ENCODE assay signal across 21 cellular contexts in genomic region chr9:68978054-68978453, GRCh38. TPM values are rescaled to one million over a fixed set of nuclear protein-coding genes. Genes with fewer than 3 reads are reported as not detected.
DNase-seq lines count a peak whose midpoint lies in the region; ATAC-seq and TF ChIP-seq lines count a peak whose summit lies in the region.
"Had no signal": no experiment of that assay in that cellular context is flagged by ENCODE, and none has a peak within 500 bp of the region (broad histone marks: within the 10 kb centered on the region; RNA-seq: fewer than 3 reads in every experiment).

No MANE protein-coding gene starts in this region.

- TF ChIP-seq CTCF in lower lobe of right lung (IDR thresholded peaks at IDR 0.05) (no peak), HFFc6 (IDR thresholded peaks at IDR 0.05) (no peak), lower leg skin (IDR thresholded peaks at IDR 0.05) (no peak)

- H3K36me3 ChIP-seq in lower lobe of right lung (no peaks in the 10 kb centered on the region), GM23248 (ENCODE audit: low read depth) (no peaks in the 10 kb centered on the region)
- H3K36me3 ChIP-seq: SJSA1, vagina had no signal

- WGBS in lower leg skin, 2 donors = 83 to 85% methylated on average over 4 of the region's 4 CpGs
- 59 to 72% methylated on average over 4 of the region's 4 CpGs for WGBS in GM23248 (ENCODE audit: low coverage in 1 of 2, low lambda C conversion rate in 2 of 2, missing lambda C conversion rate in 2 of 2), 2 experiments

- H4K20me1 ChIP-seq in GM23248 (ENCODE audit: insufficient read depth) = no peaks in the 10 kb centered on the region

- DNase-seq in GF-D8 (lab: John Stamatoyannopoulos, UW) = peak; percentile 66
- DNase-seq in OCI-M1 (lab: John Stamatoyannopoulos, UW) = peak; percentile 86
- DNase-seq in lower lobe of right lung = no peak
- DNase-seq in HFFc6 = no peak
- DNase-seq in lower leg skin (ENCODE audit: low spot score in 2 of 2) = no peak
- DNase-seq in naive thymus-derived CD8-positive, alpha-beta T cell = no peak
- DNase-seq in GM23248 = no peak
- DNase-seq: activated CD8-positive, alpha-beta T cell treated with anti-CD3 and anti-CD28 coated beads, Interleukin-2, amount 10 ng/mL, durations not matched to agents 7 days and 5 days; amniotic stem cell; Calu3; central memory CD4-positive, alpha-beta T cell; left cardiac atrium; NCI-H1105 treated with DMSO at 0.1 percent for 48 hours; psoas muscle; stimulated activated CD4-positive, alpha-beta T cell treated with anti-CD3 and anti-CD28 coated beads, Interleukin-15, amount 100 ng/mL, for 24 hours had no signal

- H3K4me1 Mint-ChIP-seq in HFFc6 (ENCODE audit: low read depth) = no peaks in the 10 kb centered on the region
- H3K4me1 Mint-ChIP-seq in naive thymus-derived CD8-positive, alpha-beta T cell = peaks cover 6 to 46% (median 10%) of the 10 kb centered on the region in 4 donors

- H3K27ac ChIP-seq in lower lobe of right lung = no peak overlapping the region
- H3K27ac ChIP-seq in GM23248 = no peak overlapping the region
- H3K27ac ChIP-seq: psoas muscle, SJSA1, vagina had no signal

- H3K4me3 Mint-ChIP-seq in HFFc6 = no peak overlapping the region
- H3K4me3 Mint-ChIP-seq in naive thymus-derived CD8-positive, alpha-beta T cell = no peak overlapping the region
- H3K4me3 Mint-ChIP-seq: activated CD8-positive, alpha-beta T cell treated with anti-CD3 and anti-CD28 coated beads, Interleukin-2, amount 10 ng/mL, durations not matched to agents 7 days and 5 days had no signal

- peak; percentile 38 for ATAC-seq in HG03159 (IDR thresholded peaks at IDR 0.05; ENCODE audit: unreplicated experiment)
- ATAC-seq in lower lobe of right lung = peak; percentile 28 to 50
- no peak for ATAC-seq in naive thymus-derived CD8-positive, alpha-beta T cell
- ATAC-seq: activated CD8-positive, alpha-beta T cell treated with anti-CD3 and anti-CD28 coated beads, Interleukin-2, amount 10 ng/mL, durations not matched to agents 7 days and 5 days; HepG2; left cardiac atrium; psoas muscle had no signal

- H3K4me3 ChIP-seq in lower lobe of right lung (no peak overlapping the region), lower leg skin (ENCODE audit: low read depth, poor library complexity, severe bottlenecking) (no peak overlapping the region), GM23248 (no peak overlapping the region)
- H3K4me3 ChIP-seq: psoas muscle, SJSA1, vagina had no signal

- H3K9me3 ChIP-seq in lower lobe of right lung (no peaks in the 10 kb centered on the region), GM23248 (ENCODE audit: low read depth) (no peaks in the 10 kb centered on the region)
- H3K9me3 ChIP-seq: psoas muscle, SJSA1, vagina had no signal

- H3K27ac Mint-ChIP-seq in HFFc6 = no peak overlapping the region
- H3K27ac Mint-ChIP-seq in naive thymus-derived CD8-positive, alpha-beta T cell = peak overlapping the region in 1 of 10 donors; percentile 55
- H3K27ac Mint-ChIP-seq: activated CD8-positive, alpha-beta T cell treated with anti-CD3 and anti-CD28 coated beads, Interleukin-2, amount 10 ng/mL, durations not matched to agents 7 days and 5 days had no signal

- no peaks in the 10 kb centered on the region for H3K79me2 ChIP-seq in GM23248 (ENCODE audit: insufficient read depth)

- no peak overlapping the region for H3K9ac ChIP-seq in GM23248

- H2AFZ ChIP-seq in GM23248 = no peak overlapping the region

- H3F3A ChIP-seq in GM23248 (ENCODE audit: insufficient read depth) = no peaks in the 10 kb centered on the region

- H3K27me3 Mint-ChIP-seq in HFFc6 (ENCODE audit: insufficient read depth) = peaks cover 6% of the 10 kb centered on the region
- peaks cover 0 to 4% (median 0%) of the 10 kb centered on the region in 5 donors for H3K27me3 Mint-ChIP-seq in naive thymus-derived CD8-positive, alpha-beta T cell

- in situ Hi-C loops in GM23248 (cut with MboI) = no loop called here

- no peaks in the 10 kb centered on the region for H3K27me3 ChIP-seq in lower lobe of right lung (ENCODE audit: low read depth)
- H3K27me3 ChIP-seq in GM23248 (replicated peaks; ENCODE audit: insufficient read depth) = no peaks in the 10 kb centered on the region
- H3K27me3 ChIP-seq: SJSA1, vagina had no signal

- H3K4me1 ChIP-seq in lower lobe of right lung (peaks cover 4% of the 10 kb centered on the region), GM23248 (ENCODE audit: insufficient read depth) (no peaks in the 10 kb centered on the region)
- H3K4me1 ChIP-seq: SJSA1 had no signal

- no peaks in the 10 kb centered on the region for H3K9me2 ChIP-seq in GM23248 (ENCODE audit: insufficient read depth)

- no peaks in the 10 kb centered on the region for H3K9me3 Mint-ChIP-seq in HFFc6
- no peaks in the 10 kb centered on the region for H3K9me3 Mint-ChIP-seq in naive thymus-derived CD8-positive, alpha-beta T cell

- no peaks in the 10 kb centered on the region for H3K36me3 Mint-ChIP-seq in HFFc6 (ENCODE audit: low read depth)
- peaks cover 0 to 3% (median 0%) of the 10 kb centered on the region in 3 donors for H3K36me3 Mint-ChIP-seq in naive thymus-derived CD8-positive, alpha-beta T cell

- no peak overlapping the region for H3K4me2 ChIP-seq in GM23248 (ENCODE audit: unreplicated experiment)

- TF ChIP-seq POLR2A in lower leg skin (IDR thresholded peaks at IDR 0.05) = no peak

- intact Hi-C loops in lower lobe of right lung (cut with DNase I) = no loop called here
- intact Hi-C loops in lower leg skin (cut with DNase I; ENCODE audit: low total_unique reads) = no loop called here

- POLR2A ChIA-PET in naive thymus-derived CD8-positive, alpha-beta T cell (lab: Charles Lee) = no interaction called here

RNA-seq across cellular contexts. Expression of gene PRKACG, which starts 35.9 kb away (rescaled TPM):
- total RNA-seq in lower lobe of right lung (not detected), lower leg skin (not detected)
- not detected for total RNA-seq in HFFc6 (2021; fragmentation: NEBNext Ultra II Directional; extraction: Animal tissue kit (Norgen Biotek cat#: 25700))
- not detected for total RNA-seq in naive thymus-derived CD8-positive, alpha-beta T cell
- not detected for polyA plus RNA-seq in naive thymus-derived CD8-positive, alpha-beta T cell
- total RNA-seq in GM23248 (2014; rRNA removed; shearing (Covaris generic)) = not detected in 2 replicates
- polyA plus RNA-seq in GM23248 (2016; fragmentation: Nextera tagmentation; extraction: Ambion mirVana) = not detected in 2 replicates
- total RNA-seq: activated CD8-positive, alpha-beta T cell treated with anti-CD3 and anti-CD28 coated beads, Interleukin-2, amount 10 ng/mL, durations not matched to agents 7 days and 5 days; Calu3; H4; HepG2; left cardiac atrium; myocyte; psoas muscle; SJSA1; vagina had no signal
- polyA plus RNA-seq: HepG2, psoas muscle had no signal

RNA-seq across cellular contexts. Expression of gene FXN, which starts 57.5 kb away (rescaled TPM):
- total RNA-seq in lower lobe of right lung = 10.9 TPM
- total RNA-seq in HFFc6 (2021; fragmentation: NEBNext Ultra II Directional; extraction: Animal tissue kit (Norgen Biotek cat#: 25700)) = 10 to 100 TPM; 17.3 to 22.3 (median 18.5) TPM
- 1 to 10 TPM in 3 of 4 donors, under 1 TPM in 1; 0.17 to 5.6 (median 3.0) TPM for total RNA-seq in lower leg skin
- 10 to 100 TPM; 19.3 to 23.0 TPM for total RNA-seq in naive thymus-derived CD8-positive, alpha-beta T cell
- 10 to 100 TPM; 51.2 to 78.9 (median 59.9) TPM for polyA plus RNA-seq in naive thymus-derived CD8-positive, alpha-beta T cell
- total RNA-seq in GM23248 (2014; rRNA removed; shearing (Covaris generic)) = 1.0 and 5.6 TPM in 2 replicates
- polyA plus RNA-seq in GM23248 (2016; fragmentation: Nextera tagmentation; extraction: Ambion mirVana) = 22.0 and 23.6 TPM in 2 replicates

Comparison
In these comparisons a context has a peak if more than half of its experiments do, and no peak if none do; other contexts are left out.
1. DNase-seq: peak in GF-D8 (single experiment) and OCI-M1 (single experiment); none in lower lobe of right lung (single experiment), HFFc6 (single experiment), lower leg skin (0 of 2), naive thymus-derived CD8-positive, alpha-beta T cell (0 of 10) and GM23248 (single experiment).
2. ATAC-seq: peak in HG03159 (single experiment) and lower lobe of right lung (2 of 2); none in naive thymus-derived CD8-positive, alpha-beta T cell (0 of 2).